ENCODE assay signal across 12 cellular contexts in the genomic region with DNA sequence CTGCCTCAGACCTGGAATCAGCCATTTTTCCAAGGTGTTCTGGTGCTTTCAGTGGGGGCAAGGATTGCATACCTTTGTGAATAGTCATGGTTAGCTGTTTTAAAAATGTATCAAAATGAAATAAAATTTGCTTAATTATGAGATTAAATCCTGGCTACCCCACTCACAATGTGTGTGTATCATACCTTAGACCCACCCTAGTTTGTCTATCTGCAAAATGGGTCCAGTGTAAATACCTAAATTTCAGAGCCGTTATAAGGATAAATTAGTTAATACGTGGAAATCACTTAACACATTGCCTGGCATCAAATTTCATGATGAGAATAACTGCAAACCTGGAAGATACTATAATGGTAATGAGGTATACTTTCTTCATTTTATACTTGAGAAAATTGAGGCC. TPM values are rescaled to one million over a fixed set of nuclear protein-coding genes. Genes with fewer than 3 reads are reported as not detected.
"Had no signal": no experiment of that assay in that cellular context is flagged by ENCODE, and none has a peak within 500 bp of the region (broad histone marks: within the 10 kb centered on the region; RNA-seq: fewer than 3 reads in every experiment).

No MANE protein-coding gene starts in this region.

- ATAC-seq: GM23338, HCT116 had no signal

- H3K4me1 ChIP-seq: HAP-1 had no signal

- H3K9me3 ChIP-seq: HAP-1 had no signal

- H2AFZ ChIP-seq: GM23248, GM23338 had no signal

- H3K36me3 ChIP-seq: HAP-1 had no signal

- H3K9ac ChIP-seq: GM23248 had no signal

- H3K4me3 ChIP-seq: GM23248, GM23338, HAP-1 had no signal

- H3K4me2 ChIP-seq: GM23338 had no signal

- DNase-seq: GM23248, GOT3, H7, H9, HCEC 1CT, HFFc6 had no signal

- H3K27ac ChIP-seq: GM23248 had no signal

- FAIRE-seq: H1, H54 had no signal

RNA-seq across cellular contexts. Expression of a gene that starts 36.9 kb away (rescaled TPM):
- total RNA-seq: GM23248, GM23338, H1, H4, H7, H9, HFFc6 had no signal
- polyA plus RNA-seq: GM23248, GM23338, H1 had no signal
